In the genomic region with DNA sequence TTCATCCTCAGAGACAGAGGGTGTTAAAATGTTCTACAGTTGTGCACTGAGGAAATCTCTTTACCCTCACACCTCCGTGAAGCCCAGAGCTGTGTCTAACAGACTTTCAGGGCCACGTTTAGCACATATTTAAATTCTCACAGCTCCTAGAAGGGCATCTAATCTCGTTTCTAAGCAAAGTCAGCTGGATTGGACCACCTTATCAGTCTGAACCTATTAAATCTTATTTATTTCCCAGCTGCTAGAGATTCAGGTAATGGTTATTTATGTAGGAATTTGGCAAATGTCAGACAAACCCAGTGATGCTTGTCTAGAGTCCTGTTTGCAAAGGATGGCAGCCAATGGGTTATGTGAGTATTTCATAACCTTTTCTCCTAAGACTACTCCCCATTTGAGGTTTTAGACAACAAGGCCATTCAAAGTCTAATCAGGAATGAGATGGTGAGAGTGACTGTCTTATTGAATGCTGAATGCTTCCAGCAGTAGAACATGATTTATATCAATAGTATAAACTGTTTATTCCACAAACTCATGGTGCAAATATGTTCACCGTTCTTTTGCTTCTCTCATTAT, we compare ENCODE assay signal across 21 cellular contexts. TPM values are rescaled to one million over a fixed set of nuclear protein-coding genes. Genes with fewer than 3 reads are reported as not detected.
DNase-seq lines count a peak whose midpoint lies in the region; ATAC-seq and TF ChIP-seq lines count a peak whose summit lies in the region.
"Had no signal": no experiment of that assay in that cellular context is flagged by ENCODE, and none has a peak within 500 bp of the region (broad histone marks: within the 10 kb centered on the region; RNA-seq: fewer than 3 reads in every experiment).

No MANE protein-coding gene starts in this region.

- no peak for TF ChIP-seq CTCF in transverse colon (IDR thresholded peaks at IDR 0.05)

- ATAC-seq in HG03045 (IDR thresholded peaks at IDR 0.05; ENCODE audit: unreplicated experiment) = no peak
- ATAC-seq: CD8-positive, alpha-beta T cell; HepG2; Panc1; Right ventricle myocardium inferior had no signal

- TF ChIP-seq POLR2A in transverse colon (IDR thresholded peaks at IDR 0.05) = no peak

- H3K36me3 ChIP-seq in HUES48 (ENCODE audit: control insufficient read depth, insufficient read depth, low read length) (no peaks in the 10 kb centered on the region), iPS DF 6.9 (ENCODE audit: control insufficient read depth, insufficient read depth, low read length) (no peaks in the 10 kb centered on the region), neuron (ENCODE audit: insufficient read depth, low read length) (no peaks in the 10 kb centered on the region), transverse colon (no peaks in the 10 kb centered on the region)
- H3K36me3 ChIP-seq: BLaER1 treated with 17β-estradiol and CSF1 and Interleukin-3, amounts not matched to agents 10 nM and 100 nM had no signal

- H3K27me3 ChIP-seq in HUES48 (ENCODE audit: control insufficient read depth, insufficient read depth, low read length) = no peaks in the 10 kb centered on the region
- H3K27me3 ChIP-seq in iPS DF 6.9 (ENCODE audit: control insufficient read depth, insufficient read depth, low read length) = no peaks in the 10 kb centered on the region
- H3K27me3 ChIP-seq in neuron (ENCODE audit: insufficient read depth, low read length) = no peaks in the 10 kb centered on the region
- no peaks in the 10 kb centered on the region for H3K27me3 ChIP-seq in transverse colon
- H3K27me3 ChIP-seq: BLaER1 treated with 17β-estradiol and CSF1 and Interleukin-3, amounts not matched to agents 10 nM and 100 nM had no signal

- H3K4me3 ChIP-seq in HUES48 (ENCODE audit: low read depth, low read length) (no peak overlapping the region), iPS DF 6.9 (ENCODE audit: low read length) (no peak overlapping the region), neuron (ENCODE audit: low read length) (no peak overlapping the region), transverse colon (no peak overlapping the region)
- H3K4me3 ChIP-seq: BLaER1 treated with 17β-estradiol and CSF1 and Interleukin-3, amounts not matched to agents 10 nM and 100 nM; GM23248 had no signal

- in situ Hi-C loops in transverse colon (cut with MboI; ENCODE audit: low pct_ligation_motif_present in 1 of 4, low pct_unique_long_range_greater_than_20kb in 1 of 4, low sequenced_read_pairs in 3 of 4) (no loop called here), G401 (cut with HindIII; ENCODE audit: low sequenced_read_pairs) (no loop called here)

- intact Hi-C loops in transverse colon (cut with DNase I; ENCODE audit: low total_unique reads) = no loop called here

- WGBS in iPS DF 6.9 (ENCODE audit: insufficient coverage, insufficient read length) = no CpG with 5 or more reads among the region's 4 CpGs
- 46 to 49% methylated on average over 4 of the region's 4 CpGs for WGBS in transverse colon (ENCODE audit: low coverage in 1 of 2), 2 donors

- TF ChIP-seq EP300 in transverse colon (IDR thresholded peaks at IDR 0.05; ENCODE audit: low read depth) = no peak

- peak overlapping the region; percentile 81 for H2AFZ ChIP-seq in neuron (ENCODE audit: low read depth, low read length)
- H2AFZ ChIP-seq: GM23248 had no signal

- peak; percentile 21 for DNase-seq in NCI-H1105 treated with DMSO at 0.1 percent for 48 hours (lab: John Stamatoyannopoulos, UW)
- no peak for DNase-seq in iPS DF 6.9 (ENCODE audit: low read depth, low spot score)
- DNase-seq in transverse colon = no peak
- DNase-seq in activated CD4-positive, CD25-positive, alpha-beta regulatory T cell (lab: John Stamatoyannopoulos, UW) = no peak
- no peak for DNase-seq in G401 (ENCODE audit: low spot score)
- DNase-seq: CD8-positive, alpha-beta T cell; GM23248; KBM-7; MV-4-11; NCI-H1417 treated with DMSO at 0.1 percent for 48 hours; NCI-H1930; NCI-H226; NCI-H524 treated with DMSO at 0.1 percent for 48 hours; SW 1271 had no signal

- H3K9ac ChIP-seq in HUES48 (ENCODE audit: low read depth, low read length) = no peak overlapping the region
- H3K9ac ChIP-seq: BLaER1 treated with 17β-estradiol and CSF1 and Interleukin-3, amounts not matched to agents 10 nM and 100 nM; GM23248 had no signal

- H3K9me3 ChIP-seq in HUES48 (ENCODE audit: control insufficient read depth, insufficient read depth, low read length) = no peaks in the 10 kb centered on the region; the same call in 1 of the 2 replicates
- no peaks in the 10 kb centered on the region for H3K9me3 ChIP-seq in iPS DF 6.9 (ENCODE audit: control insufficient read depth, insufficient read depth, low read length)
- H3K9me3 ChIP-seq in neuron (ENCODE audit: low read length) = no peaks in the 10 kb centered on the region
- no peaks in the 10 kb centered on the region for H3K9me3 ChIP-seq in transverse colon

- H3K4me1 ChIP-seq in HUES48 (ENCODE audit: control insufficient read depth, insufficient read depth, low read length) (peaks cover 19% of the 10 kb centered on the region), iPS DF 6.9 (ENCODE audit: control insufficient read depth, insufficient read depth, low read length) (peaks cover 8% of the 10 kb centered on the region), neuron (ENCODE audit: insufficient read depth, low read length) (peaks cover 12% of the 10 kb centered on the region), transverse colon (no peaks in the 10 kb centered on the region)
- H3K4me1 ChIP-seq: BLaER1 treated with 17β-estradiol and CSF1 and Interleukin-3, amounts not matched to agents 10 nM and 100 nM had no signal

- H3K27ac ChIP-seq in HUES48 (ENCODE audit: low read depth, low read length) = peak overlapping the region; percentile 91
- peak overlapping the region; percentile 57 for H3K27ac ChIP-seq in iPS DF 6.9 (ENCODE audit: low read length)
- H3K27ac ChIP-seq in transverse colon = no peak overlapping the region
- H3K27ac ChIP-seq: BLaER1 treated with 17β-estradiol and CSF1 and Interleukin-3, amounts not matched to agents 10 nM and 100 nM; GM23248 had no signal

RNA-seq across cellular contexts. Expression of gene EXOC4, which starts 54.8 kb away (rescaled TPM):
- 100 to 1,000 TPM in 2 of 4 donors, 10 to 100 TPM in 2; 82.4 to 204 (median 128) TPM for total RNA-seq in transverse colon
- total RNA-seq in G401 (2014; rRNA removed; shearing (Covaris generic)) = 62.4 and 68.4 TPM in 2 replicates

Comparison
In these comparisons a context has a peak if more than half of its experiments do, and no peak if none do; other contexts are left out.
1. H3K27ac ChIP-seq: peak in HUES48 (single experiment) and iPS DF 6.9 (single experiment); none in transverse colon (0 of 4).